In genomic region chr9:7570107-7570720, GRCh38 we compare ENCODE assay signal across 8 cellular contexts.
A peak's percentile ranks its signal among the peaks of the same experiment; 100 is the strongest.
DNase-seq lines count a peak whose midpoint lies in the region; ATAC-seq and TF ChIP-seq lines count a peak whose summit lies in the region.

No MANE protein-coding gene starts in this region.

- WGBS in lung, 2 donors: 95 to 98% methylated on average over 1 of the region's 1 CpG

- no peak overlapping the region for H3K27ac ChIP-seq in lung (ENCODE audit: low read depth in 1 of 2, low read length in 1 of 2)

- H3K27me3 ChIP-seq in lung (ENCODE audit: control insufficient read depth, insufficient read depth): no peaks in the 10 kb centered on the region

- peak; percentile 59 for DNase-seq in activated gamma-delta T cell treated with Interleukin-2 at 50 U/mL for 16 hours
- DNase-seq in activated gamma-delta T cell (lab: John Stamatoyannopoulos, UW): no peak
- peak; percentile 66 for DNase-seq in NCI-H1105 treated with DMSO at 0.1 percent for 48 hours (lab: John Stamatoyannopoulos, UW)
- DNase-seq in cardiac fibroblast (ENCODE audit: low read depth in 2 of 2): peak; percentile 57 to 65
- DNase-seq in lung (ENCODE audit: low spot score): peak; percentile 48
- DNase-seq in stimulated activated CD8-positive, alpha-beta memory T cell treated with anti-CD3 and anti-CD28 coated beads, Interleukin-15, amount 100 ng/mL, for 4 hours (ENCODE audit: low read depth in 2 of 2): peak; percentile 1 to 40

- no peaks in the 10 kb centered on the region for H3K4me1 ChIP-seq in lung (ENCODE audit: control insufficient read depth in 2 of 2, insufficient read depth in 2 of 2, low read length in 2 of 2)

- ATAC-seq in HG02642 (IDR thresholded peaks at IDR 0.05; ENCODE audit: poor library complexity, unreplicated experiment) (peak; percentile 93), lung (ENCODE audit: insufficient read depth, low FRiP score) (no peak)

- TF ChIP-seq CTCF in WI38 (IDR thresholded peaks at IDR 0.05; ENCODE audit: low read depth, low read length): peak; percentile 26; the same call in 1 of the 2 replicates
- peak; percentile 81 for TF ChIP-seq CTCF in cardiac fibroblast (IDR thresholded peaks at IDR 0.05; ENCODE audit: low read depth, low read length)
- peak; percentile 71 for TF ChIP-seq CTCF in lung (IDR thresholded peaks at IDR 0.05; ENCODE audit: control extremely low read depth, extremely low read depth)

- H3K36me3 ChIP-seq in lung (ENCODE audit: control insufficient read depth in 2 of 2, insufficient read depth in 2 of 2, low read length in 2 of 2): no peaks in the 10 kb centered on the region

- H3K9me3 ChIP-seq in lung (ENCODE audit: control insufficient read depth in 2 of 2, insufficient read depth in 1 of 2, low read length in 1 of 2): no peaks in the 10 kb centered on the region

- H3K4me3 ChIP-seq in WI38 (ENCODE audit: low read depth, low read length) (no peak overlapping the region), cardiac fibroblast (replicated peaks in 1 of 2; ENCODE audit: low read depth in 2 of 2, low read length in 2 of 2) (no peak overlapping the region), lung (no peak overlapping the region)

Comparison
In these comparisons a context has a peak if more than half of its experiments do, and no peak if none do; other contexts are left out.
1. CTCF ChIP-seq: peak in every context shown above with its lines; median percentile 81 in cardiac fibroblast; 71 in lung; 26 in WI38.